In genomic region chr2:136305517-136306192, GRCh38 we compare ENCODE assay signal across 9 cellular contexts.
DNase-seq lines count a peak whose midpoint lies in the region; ATAC-seq and TF ChIP-seq lines count a peak whose summit lies in the region.
"Had no signal": no experiment of that assay in that cellular context is flagged by ENCODE, and none has a peak within 500 bp of the region (broad histone marks: within the 10 kb centered on the region; RNA-seq: fewer than 3 reads in every experiment).

No MANE protein-coding gene starts in this region.

- H3K27ac ChIP-seq in ascending aorta, result no peak overlapping the region
- no peak overlapping the region for H3K27ac ChIP-seq in right atrium auricular region

- intact Hi-C loops in ascending aorta (cut with DNase I), result no loop called here

- TF ChIP-seq CTCF in GM12865 (IDR thresholded peaks at IDR 0.05; ENCODE audit: insufficient read depth, low read depth, low read length, missing control alignments) (no peak), ascending aorta (IDR thresholded peaks at IDR 0.05) (no peak), right atrium auricular region (IDR thresholded peaks at IDR 0.05) (no peak)

- DNase-seq in GM12865 (ENCODE audit: low read depth), result peak; percentile 85
- peak; percentile 94 for DNase-seq in NCI-H2171 treated with DMSO at 0.1 percent for 48 hours (lab: John Stamatoyannopoulos, UW)
- DNase-seq in activated T-helper 9 cell treated with anti-CD3 and anti-CD28 coated beads, Interleukin-2, amount 50 U/mL, for 16 hours (ENCODE audit: low read depth), result peak; percentile 47
- DNase-seq in stimulated activated CD8-positive, alpha-beta memory T cell treated with anti-CD3 and anti-CD28 coated beads, Interleukin-12 subunit alpha, Interleukin-12 subunit beta, amount 100 ng/mL, for 1 hour (ENCODE audit: low read depth), result peak; percentile 24
- no peak for DNase-seq in ascending aorta (ENCODE audit: low spot score in 2 of 2)
- no peak for DNase-seq in right atrium auricular region (ENCODE audit: low spot score)
- DNase-seq in effector CD4-positive, alpha-beta T cell, result no peak
- DNase-seq: naive B cell had no signal

- no peaks in the 10 kb centered on the region for H3K4me1 ChIP-seq in ascending aorta
- H3K4me1 ChIP-seq in right atrium auricular region, result no peaks in the 10 kb centered on the region

- no peaks in the 10 kb centered on the region for H3K27me3 ChIP-seq in ascending aorta
- no peaks in the 10 kb centered on the region for H3K27me3 ChIP-seq in right atrium auricular region

- no peak overlapping the region for H3K4me3 ChIP-seq in GM12865 (ENCODE audit: low read depth, low read length)
- H3K4me3 ChIP-seq in ascending aorta, result no peak overlapping the region
- no peak overlapping the region for H3K4me3 ChIP-seq in right atrium auricular region

- H3K36me3 ChIP-seq in ascending aorta (no peaks in the 10 kb centered on the region), right atrium auricular region (no peaks in the 10 kb centered on the region)

- H3K9me3 ChIP-seq in ascending aorta (no peaks in the 10 kb centered on the region), right atrium auricular region (no peaks in the 10 kb centered on the region)

- ATAC-seq in GM21825 (IDR thresholded peaks at IDR 0.05; ENCODE audit: unreplicated experiment), result peak; percentile 76

Comparison
In these comparisons a context has a peak if more than half of its experiments do, and no peak if none do; other contexts are left out.
1. DNase-seq: peak in GM12865 (single experiment), NCI-H2171 treated with DMSO at 0.1 percent for 48 hours (single experiment), activated T-helper 9 cell treated with anti-CD3 and anti-CD28 coated beads, Interleukin-2, amount 50 U/mL, for 16 hours (single experiment) and stimulated activated CD8-positive, alpha-beta memory T cell treated with anti-CD3 and anti-CD28 coated beads, Interleukin-12 subunit alpha, Interleukin-12 subunit beta, amount 100 ng/mL, for 1 hour (single experiment); none in ascending aorta (0 of 2), right atrium auricular region (single experiment) and effector CD4-positive, alpha-beta T cell (single experiment).